20 cellular contexts compared by ENCODE assay signal in the genomic region with DNA sequence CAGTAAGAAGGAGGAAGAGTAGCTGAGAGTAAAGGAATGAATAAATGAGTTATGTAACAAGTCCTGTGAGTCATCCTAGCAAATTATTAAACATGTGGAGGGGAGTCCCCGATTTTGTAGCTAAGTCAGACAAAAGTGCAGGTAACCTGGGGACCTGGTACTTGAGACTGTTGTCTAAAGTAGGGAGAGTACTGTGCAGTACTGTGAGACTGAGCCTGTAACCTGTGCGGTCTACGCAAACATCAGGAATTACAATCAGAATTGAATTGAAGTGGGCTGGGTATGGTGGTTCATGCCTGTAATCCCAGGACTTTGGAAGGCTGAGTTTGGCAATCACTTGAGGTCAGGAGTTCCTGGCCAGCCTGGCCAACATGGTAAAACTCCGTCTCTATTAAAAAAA. TPM values are rescaled to one million over a fixed set of nuclear protein-coding genes. Genes with fewer than 3 reads are reported as not detected.
A peak's percentile ranks its signal among the peaks of the same experiment; 100 is the strongest.
DNase-seq lines count a peak whose midpoint lies in the region; ATAC-seq and FAIRE-seq lines count a peak whose summit lies in the region.
"Had no signal": no experiment of that assay in that cellular context is flagged by ENCODE, and none has a peak within 500 bp of the region (broad histone marks: within the 10 kb centered on the region; RNA-seq: fewer than 3 reads in every experiment).

No MANE protein-coding gene starts in this region.

- peak; percentile 41 for FAIRE-seq in GM18507 (lab: Jason Lieb, UNC)
- no peak for FAIRE-seq in small intestine (lab: Jason Lieb, UNC)
- FAIRE-seq in urothelium cell line (lab: Jason Lieb, UNC), result no peak
- FAIRE-seq: K562 had no signal

- H3K36me3 Mint-ChIP-seq in activated T-cell treated with anti-CD3 and anti-CD28 coated beads, Interleukin-2, amount 50 U/mL, for 4 hours (ENCODE audit: insufficient read depth), result peaks cover 73% of the 10 kb centered on the region
- H3K36me3 Mint-ChIP-seq: CD14-positive monocyte had no signal

- no peak overlapping the region for H3K27ac ChIP-seq in small intestine (ENCODE audit: low read depth in 1 of 2, low read length in 1 of 2)
- H3K27ac ChIP-seq: SJCRH30 had no signal

- 43 to 79% (median 47%) methylated on average over 4 of the region's 4 CpGs for WGBS in small intestine, 3 donors

- H3K36me3 ChIP-seq in small intestine (ENCODE audit: control insufficient read depth in 2 of 2, insufficient read depth in 2 of 2, low read length in 2 of 2), result peaks cover 0 to 2% of the 10 kb centered on the region in 2 donors
- H3K36me3 ChIP-seq: SJCRH30 had no signal

- peaks cover 2% of the 10 kb centered on the region for H3K9me3 ChIP-seq in small intestine (ENCODE audit: control insufficient read depth, low read depth)

- peaks cover 0 to 2% of the 10 kb centered on the region in 2 donors for H3K27me3 ChIP-seq in small intestine (ENCODE audit: control insufficient read depth in 2 of 2, insufficient read depth in 2 of 2, low read length in 2 of 2)

- peaks cover 28% of the 10 kb centered on the region for H3K4me1 Mint-ChIP-seq in activated T-cell treated with anti-CD3 and anti-CD28 coated beads, Interleukin-2, amount 50 U/mL, for 4 hours (ENCODE audit: low read depth)

- DNase-seq in activated T-cell treated with anti-CD3 and anti-CD28 coated beads, Interleukin-2, amount 50 U/mL, for 4 hours, result no peak
- no peak for DNase-seq in activated T-cell treated with anti-CD3 and anti-CD28 coated beads, Interleukin-2, amount 50 U/mL, for 48 hours
- DNase-seq in GM18507 (ENCODE audit: extremely low spot score, insufficient read length, low read depth) (no peak), glomerular visceral epithelial cell (ENCODE audit: extremely low spot score) (peak; percentile 18), small intestine (peak; percentile 51), urothelium cell line (ENCODE audit: low spot score) (no peak), hippocampal formation (lab: John Stamatoyannopoulos, UW) (no peak)
- DNase-seq: activated effector memory CD4-positive, alpha-beta T cell treated with anti-CD3 and anti-CD28 coated beads, Interleukin-2, amount 50 U/mL, for 16 hours; DND-41; HFFc6; NCI-H187; NCI-H774; SJCRH30 had no signal

- H3K4me1 ChIP-seq in small intestine (ENCODE audit: control insufficient read depth in 2 of 2, insufficient read depth in 1 of 2, low read depth in 1 of 2, low read length in 1 of 2), result peaks cover 0 to 1% of the 10 kb centered on the region in 2 donors
- H3K4me1 ChIP-seq: SJCRH30 had no signal

- H3K4me3 ChIP-seq in small intestine (ENCODE audit: low read depth in 1 of 2, low read length in 2 of 2), result no peak overlapping the region
- H3K4me3 ChIP-seq: K562, lung, SJCRH30 had no signal

- peak; percentile 26 to 27 for ATAC-seq in activated T-cell treated with anti-CD3 and anti-CD28 coated beads, Interleukin-2, amount 50 U/mL, for 4 hours
- ATAC-seq in HG02678 (IDR thresholded peaks at IDR 0.05; ENCODE audit: unreplicated experiment), result no peak
- ATAC-seq: K562 had no signal

- no peaks in the 10 kb centered on the region for H3K27me3 Mint-ChIP-seq in activated T-cell treated with anti-CD3 and anti-CD28 coated beads, Interleukin-2, amount 50 U/mL, for 4 hours (ENCODE audit: low read depth)

- peaks cover 16% of the 10 kb centered on the region for H3K9me3 Mint-ChIP-seq in activated T-cell treated with anti-CD3 and anti-CD28 coated beads, Interleukin-2, amount 50 U/mL, for 4 hours

- no peak overlapping the region for H3K4me3 Mint-ChIP-seq in activated T-cell treated with anti-CD3 and anti-CD28 coated beads, Interleukin-2, amount 50 U/mL, for 4 hours
- H3K4me3 Mint-ChIP-seq: HFFc6; T-helper 1 cell treated with Interleukin-12 subunit alpha and Interleukin-12 subunit beta and Interleukin-4 antibody, amounts not matched to agents 30 μg/mL and 1 μg/mL, for 36 hours had no signal

RNA-seq across cellular contexts. Expression of gene IKZF3, which starts 35.7 kb away (rescaled TPM):
- 100 to 1,000 TPM in 1 of 3 donors, 10 to 100 TPM in 2; 82.3 to 106 (median 91.6) TPM for total RNA-seq in activated T-cell treated with anti-CD3 and anti-CD28 coated beads, Interleukin-2, amount 50 U/mL, for 4 hours
- polyA plus RNA-seq in small intestine, result 1 to 10 TPM in 2 of 3 donors, under 1 TPM in 1; 0.67 to 1.6 (median 1.4) TPM
- total RNA-seq: HFFc6, myocyte, SJCRH30 had no signal

RNA-seq across cellular contexts. Expression of gene ZPBP2, which starts 39.6 kb away (rescaled TPM):
- total RNA-seq in activated T-cell treated with anti-CD3 and anti-CD28 coated beads, Interleukin-2, amount 50 U/mL, for 4 hours, result under 1 TPM in 2 of 3 donors, not detected in 1; 0.16 to 0.28 TPM
- not detected for polyA plus RNA-seq in small intestine
- total RNA-seq: HFFc6, K562, lung, myocyte, SJCRH30, subcutaneous adipose tissue had no signal
- polyA plus RNA-seq: CD14-positive monocyte, K562, lung had no signal

Comparison
In these comparisons a context has a peak if more than half of its experiments do, and no peak if none do; other contexts are left out.
1. DNase-seq: peak in glomerular visceral epithelial cell (single experiment) and small intestine (single experiment); none in activated T-cell treated with anti-CD3 and anti-CD28 coated beads, Interleukin-2, amount 50 U/mL, for 4 hours (single experiment), activated T-cell treated with anti-CD3 and anti-CD28 coated beads, Interleukin-2, amount 50 U/mL, for 48 hours (0 of 2), GM18507 (single experiment), urothelium cell line (single experiment) and hippocampal formation (0 of 2).